8 cellular contexts compared by ENCODE assay signal in the genomic region with DNA sequence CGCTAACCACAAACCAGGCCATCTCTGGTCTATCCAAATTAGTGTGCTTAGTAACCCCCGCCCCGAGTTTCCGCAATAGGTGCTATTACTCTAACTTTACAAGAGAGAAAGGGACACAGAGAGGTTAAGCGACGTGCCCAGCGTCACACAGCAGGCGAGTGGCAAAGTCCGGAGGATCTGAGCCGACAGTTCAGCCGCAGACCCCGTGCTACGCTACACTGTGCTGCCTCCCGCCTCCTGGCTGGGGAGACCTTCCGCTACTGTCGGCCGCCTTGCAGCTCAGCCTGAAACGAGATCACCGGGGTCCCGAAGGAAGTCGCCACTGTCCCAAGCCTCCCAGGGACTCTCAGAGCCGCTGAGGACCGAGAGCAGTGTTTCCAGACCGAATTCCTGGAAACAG. TPM values are rescaled to one million over a fixed set of nuclear protein-coding genes. Genes with fewer than 3 reads are reported as not detected.
DNase-seq lines count a peak whose midpoint lies in the region; TF ChIP-seq lines count a peak whose summit lies in the region.

No MANE protein-coding gene starts in this region.

- TF ChIP-seq CTCF in stomach (IDR thresholded peaks at IDR 0.05) = no peak

- no peaks in the 10 kb centered on the region for H3K9me3 Mint-ChIP-seq in activated T-helper 2 cell treated with anti-CD3 and anti-CD28 coated beads, Interferon-gamma antibody, Interleukin-2, Interleukin-4, amounts not matched to agents 10 μg/mL and 5 μg/mL and 100 μg/mL, durations not matched to agents 14 hours and 24 hours and 36 hours

- TF ChIP-seq EP300 in stomach (IDR thresholded peaks at IDR 0.05) = no peak

- WGBS in stomach, 5 donors = 22 to 32% (median 27%) methylated on average over 18 to 24 of the region's 24 CpGs

- peak overlapping the region; percentile 88 for H3K4me3 ChIP-seq in iPS-18c (ENCODE audit: insufficient read depth, low read depth, low read length)
- H3K4me3 ChIP-seq in stomach = peak overlapping the region; percentile 98 to 100 (median 100)

- peaks cover 39 to 46% (median 45%) of the 10 kb centered on the region in 4 donors for H3K36me3 ChIP-seq in stomach

- intact Hi-C loops in activated T-helper 2 cell treated with anti-CD3 and anti-CD28 coated beads, Interferon-gamma antibody, Interleukin-2, Interleukin-4, amounts not matched to agents 10 μg/mL and 5 μg/mL and 100 μg/mL, durations not matched to agents 14 hours and 24 hours and 36 hours (cut with micrococcal nuclease) = no loop called here
- intact Hi-C loops in stomach (cut with DNase I; ENCODE audit: low total_unique reads) = no loop called here

- peak overlapping the region; percentile 68 for H3K27ac Mint-ChIP-seq in activated T-helper 2 cell treated with anti-CD3 and anti-CD28 coated beads, Interferon-gamma antibody, Interleukin-2, Interleukin-4, amounts not matched to agents 10 μg/mL and 5 μg/mL and 100 μg/mL, durations not matched to agents 14 hours and 24 hours and 36 hours

- peaks cover 13 to 53% (median 45%) of the 10 kb centered on the region in 4 donors for H3K4me1 ChIP-seq in stomach

- H3K9me3 ChIP-seq in iPS-18c (ENCODE audit: control insufficient read depth, insufficient read depth, low read length) = peaks cover 4% of the 10 kb centered on the region
- no peaks in the 10 kb centered on the region for H3K9me3 ChIP-seq in stomach

- H3K4me1 Mint-ChIP-seq in activated T-helper 2 cell treated with anti-CD3 and anti-CD28 coated beads, Interferon-gamma antibody, Interleukin-2, Interleukin-4, amounts not matched to agents 10 μg/mL and 5 μg/mL and 100 μg/mL, durations not matched to agents 14 hours and 24 hours and 36 hours (ENCODE audit: low read depth) = peaks cover 33% of the 10 kb centered on the region

- TF ChIP-seq POLR2A in stomach (IDR thresholded peaks at IDR 0.05) = no peak

- peak overlapping the region in 2 of 5 donors; percentile 78 to 84 for H3K27ac ChIP-seq in stomach

- H3K27me3 Mint-ChIP-seq in activated T-helper 2 cell treated with anti-CD3 and anti-CD28 coated beads, Interferon-gamma antibody, Interleukin-2, Interleukin-4, amounts not matched to agents 10 μg/mL and 5 μg/mL and 100 μg/mL, durations not matched to agents 14 hours and 24 hours and 36 hours (ENCODE audit: low read depth) = no peaks in the 10 kb centered on the region

- peaks cover 33% of the 10 kb centered on the region for H3K36me3 Mint-ChIP-seq in activated T-helper 2 cell treated with anti-CD3 and anti-CD28 coated beads, Interferon-gamma antibody, Interleukin-2, Interleukin-4, amounts not matched to agents 10 μg/mL and 5 μg/mL and 100 μg/mL, durations not matched to agents 14 hours and 24 hours and 36 hours (ENCODE audit: low read depth)

- H3K4me3 Mint-ChIP-seq in activated T-helper 2 cell treated with anti-CD3 and anti-CD28 coated beads, Interferon-gamma antibody, Interleukin-2, Interleukin-4, amounts not matched to agents 10 μg/mL and 5 μg/mL and 100 μg/mL, durations not matched to agents 14 hours and 24 hours and 36 hours (ENCODE audit: low read depth) = peak overlapping the region; percentile 85

- H3K27me3 ChIP-seq in stomach = no peaks in the 10 kb centered on the region

- DNase-seq in DMS 273 (lab: John Stamatoyannopoulos, UW; ENCODE audit: unreplicated experiment) (peak; percentile 38), DMS 273 treated with DMSO at 0.1 percent for 48 hours (lab: John Stamatoyannopoulos, UW) (no peak), stomach (no peak), amniotic stem cell (lab: John Stamatoyannopoulos, UW) (no peak), HT-29 (ENCODE audit: low spot score) (no peak), Kasumi-1 (lab: John Stamatoyannopoulos, UW) (no peak)
- DNase-seq in activated T-helper 2 cell treated with anti-CD3 and anti-CD28 coated beads, Interferon-gamma antibody, Interleukin-2, Interleukin-4, amounts not matched to agents 10 μg/mL and 5 μg/mL and 100 μg/mL, durations not matched to agents 14 hours and 24 hours and 36 hours (ENCODE audit: low spot score) = no peak

RNA-seq across cellular contexts. Expression of gene INTS1, which starts 0.8 kb away (rescaled TPM):
- 86.7 and 91.0 TPM in 2 replicates for total RNA-seq in activated T-helper 2 cell treated with anti-CD3 and anti-CD28 coated beads, Interferon-gamma antibody, Interleukin-2, Interleukin-4, amounts not matched to agents 10 μg/mL and 5 μg/mL and 100 μg/mL, durations not matched to agents 14 hours and 24 hours and 36 hours
- 100 to 1,000 TPM in 1 of 5 donors, 10 to 100 TPM in 4; 24.4 to 724 (median 81.7) TPM for total RNA-seq in stomach
- 10 to 100 TPM; 34.2 to 65.4 (median 46.9) TPM for polyA plus RNA-seq in stomach
- 117 and 141 TPM in 2 replicates for total RNA-seq in HT-29 (2014; rRNA removed; shearing (Covaris generic))

RNA-seq across cellular contexts. Expression of gene MAFK, which starts 27.1 kb away (rescaled TPM):
- 29.6 and 30.4 TPM in 2 replicates for total RNA-seq in activated T-helper 2 cell treated with anti-CD3 and anti-CD28 coated beads, Interferon-gamma antibody, Interleukin-2, Interleukin-4, amounts not matched to agents 10 μg/mL and 5 μg/mL and 100 μg/mL, durations not matched to agents 14 hours and 24 hours and 36 hours
- total RNA-seq in stomach = 10 to 100 TPM; 17.4 to 56.0 (median 35.4) TPM
- 10 to 100 TPM; 15.1 to 44.7 (median 29.5) TPM for polyA plus RNA-seq in stomach
- total RNA-seq in HT-29 (2014; rRNA removed; shearing (Covaris generic)) = 92.6 and 95.0 TPM in 2 replicates

RNA-seq across cellular contexts. Expression of gene MICALL2, which starts 44.1 kb away (rescaled TPM):
- 2.1 TPM in 2 replicates for total RNA-seq in activated T-helper 2 cell treated with anti-CD3 and anti-CD28 coated beads, Interferon-gamma antibody, Interleukin-2, Interleukin-4, amounts not matched to agents 10 μg/mL and 5 μg/mL and 100 μg/mL, durations not matched to agents 14 hours and 24 hours and 36 hours
- total RNA-seq in stomach = 100 to 1,000 TPM in 3 of 5 donors, 10 to 100 TPM in 2; 30.7 to 263 (median 118) TPM
- polyA plus RNA-seq in stomach = 100 to 1,000 TPM in 1 of 3 donors, 10 to 100 TPM in 2; 85.9 to 110 (median 93.6) TPM
- total RNA-seq in HT-29 (2014; rRNA removed; shearing (Covaris generic)) = 151 and 155 TPM in 2 replicates

RNA-seq across cellular contexts. Expression of gene TMEM184A, which starts 52.6 kb away (rescaled TPM):
- total RNA-seq in activated T-helper 2 cell treated with anti-CD3 and anti-CD28 coated beads, Interferon-gamma antibody, Interleukin-2, Interleukin-4, amounts not matched to agents 10 μg/mL and 5 μg/mL and 100 μg/mL, durations not matched to agents 14 hours and 24 hours and 36 hours = 0.23 TPM in 1 of 2 replicates, not detected in the other
- 10 to 100 TPM; 10.6 to 99.4 (median 22.3) TPM for total RNA-seq in stomach
- polyA plus RNA-seq in stomach = 10 to 100 TPM in 1 of 3 donors, 1 to 10 TPM in 2; 3.8 to 36.8 (median 9.1) TPM
- 47.2 and 50.9 TPM in 2 replicates for total RNA-seq in HT-29 (2014; rRNA removed; shearing (Covaris generic))

Comparison
In these comparisons a context has a peak if more than half of its experiments do, and no peak if none do; other contexts are left out.
1. RNA of gene MICALL2, which starts 44.1 kb away (total RNA-seq): 151 to 155 TPM in HT-29 and 30.7 to 263 TPM in stomach; 2.1 TPM in activated T-helper 2 cell treated with anti-CD3 and anti-CD28 coated beads, Interferon-gamma antibody, Interleukin-2, Interleukin-4, amounts not matched to agents 10 μg/mL and 5 μg/mL and 100 μg/mL, durations not matched to agents 14 hours and 24 hours and 36 hours; every median in the first group is over 10 times any median in the second.